In the genomic region with DNA sequence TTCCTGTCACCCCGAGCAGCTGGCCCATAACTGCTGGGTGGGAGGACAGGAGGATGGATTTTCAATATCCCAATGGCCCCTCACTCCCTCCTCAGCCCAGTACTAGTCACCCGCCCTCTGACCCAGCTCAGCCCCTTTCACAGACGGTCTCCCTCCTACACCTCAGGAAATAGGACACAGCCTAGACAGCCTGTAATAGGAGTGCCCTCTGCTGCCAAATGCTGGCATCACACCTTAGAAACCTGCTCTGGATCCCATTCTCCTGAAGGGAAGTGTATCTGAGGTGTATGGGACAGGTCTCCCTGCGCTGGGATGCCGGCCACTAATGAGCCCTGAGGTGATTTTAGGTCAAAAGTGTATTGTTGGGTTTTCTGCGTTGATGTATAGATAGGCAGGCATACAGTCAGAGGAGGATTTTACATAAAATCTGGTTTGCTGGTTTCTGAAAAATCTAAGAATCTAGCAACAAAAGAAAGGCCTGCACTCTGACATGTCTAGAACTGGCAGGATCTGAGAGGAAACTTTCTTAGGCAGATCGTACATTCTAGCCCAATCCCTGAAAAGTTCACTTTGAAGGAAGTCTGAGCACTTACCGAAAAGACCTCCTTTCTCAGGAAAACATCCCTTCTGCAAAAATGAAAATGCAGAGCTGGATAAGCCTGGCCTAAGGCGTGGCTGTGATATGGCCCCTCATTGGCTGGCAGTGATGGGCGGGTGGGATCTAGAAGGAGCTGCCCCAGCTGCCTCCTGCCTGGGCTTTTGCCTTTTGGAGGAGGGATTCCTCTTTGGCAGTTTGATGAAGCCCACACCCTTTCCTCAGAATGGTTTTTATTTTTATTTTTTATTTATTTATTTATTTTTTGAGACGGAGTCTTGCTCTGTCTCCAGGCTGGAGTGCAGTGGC, we compare ENCODE assay signal across 9 cellular contexts. TPM values are rescaled to one million over a fixed set of nuclear protein-coding genes. Genes with fewer than 3 reads are reported as not detected.
DNase-seq lines count a peak whose midpoint lies in the region; ATAC-seq and TF ChIP-seq lines count a peak whose summit lies in the region.
"Had no signal": no experiment of that assay in that cellular context is flagged by ENCODE, and none has a peak within 500 bp of the region (broad histone marks: within the 10 kb centered on the region; RNA-seq: fewer than 3 reads in every experiment).

No MANE protein-coding gene starts in this region.

- H3K4me1 Mint-ChIP-seq in brain = peaks cover 25% of the 10 kb centered on the region

- peak; percentile 72 for ATAC-seq in HG02973 (IDR thresholded peaks at IDR 0.05; ENCODE audit: unreplicated experiment)

- peaks cover 0 to 3% (median 3%) of the 10 kb centered on the region in 5 experiments for H3K9me3 Mint-ChIP-seq in brain

- H3K4me3 Mint-ChIP-seq in brain = peak overlapping the region in 2 of 5 experiments; percentile 35 to 87
- H3K4me3 Mint-ChIP-seq: CD8-positive, alpha-beta memory T cell had no signal

- peaks cover 3% of the 10 kb centered on the region for H3K27me3 Mint-ChIP-seq in brain

- peak; percentile 84 to 89 for TF ChIP-seq CTCF in brain (conservative IDR thresholded peaks at IDR 0.05)

- H3K36me3 Mint-ChIP-seq in brain = no peaks in the 10 kb centered on the region
- H3K36me3 Mint-ChIP-seq: CD8-positive, alpha-beta memory T cell had no signal

- H3K27ac Mint-ChIP-seq in brain = peak overlapping the region; percentile 11 to 87 (median 31)
- H3K27ac Mint-ChIP-seq: CD8-positive, alpha-beta memory T cell had no signal

- DNase-seq in activated gamma-delta T cell treated with Interleukin-2 at 50 U/mL for 16 hours (peak; percentile 33), activated gamma-delta T cell (lab: John Stamatoyannopoulos, UW) (no peak), NCI-H2029 treated with DMSO at 0.1 percent for 48 hours (lab: John Stamatoyannopoulos, UW) (peak; percentile 78), T-helper 9 cell (peak; percentile 24), iPS-NIHi11 (ENCODE audit: low spot score) (peak; percentile 81)
- peak; percentile 34 to 68 (median 44) for DNase-seq in stimulated activated CD4-positive, alpha-beta T cell treated with anti-CD3 and anti-CD28 coated beads, Interleukin-12 subunit alpha, Interleukin-12 subunit beta, amount 100 ng/mL, for 48 hours (ENCODE audit: low read depth in 2 of 3, low spot score in 1 of 3)

RNA-seq across cellular contexts. Expression of a gene that starts 3.7 kb away (rescaled TPM):
- polyA plus RNA-seq in brain (ENCODE audit: insufficient read depth, low read depth, low replicate concordance) = 1.4 TPM
- polyA plus RNA-seq: CD8-positive, alpha-beta memory T cell had no signal

RNA-seq across cellular contexts. Expression of a gene that starts 13.1 kb away (rescaled TPM):
- polyA plus RNA-seq in brain (ENCODE audit: insufficient read depth, low read depth, low replicate concordance) = not detected
- polyA plus RNA-seq: CD8-positive, alpha-beta memory T cell had no signal

RNA-seq across cellular contexts. Expression of a gene that starts 55.6 kb away (rescaled TPM):
- 6.0 TPM for polyA plus RNA-seq in brain (ENCODE audit: insufficient read depth, low read depth, low replicate concordance)
